9 cellular contexts compared by ENCODE assay signal in the genomic region with DNA sequence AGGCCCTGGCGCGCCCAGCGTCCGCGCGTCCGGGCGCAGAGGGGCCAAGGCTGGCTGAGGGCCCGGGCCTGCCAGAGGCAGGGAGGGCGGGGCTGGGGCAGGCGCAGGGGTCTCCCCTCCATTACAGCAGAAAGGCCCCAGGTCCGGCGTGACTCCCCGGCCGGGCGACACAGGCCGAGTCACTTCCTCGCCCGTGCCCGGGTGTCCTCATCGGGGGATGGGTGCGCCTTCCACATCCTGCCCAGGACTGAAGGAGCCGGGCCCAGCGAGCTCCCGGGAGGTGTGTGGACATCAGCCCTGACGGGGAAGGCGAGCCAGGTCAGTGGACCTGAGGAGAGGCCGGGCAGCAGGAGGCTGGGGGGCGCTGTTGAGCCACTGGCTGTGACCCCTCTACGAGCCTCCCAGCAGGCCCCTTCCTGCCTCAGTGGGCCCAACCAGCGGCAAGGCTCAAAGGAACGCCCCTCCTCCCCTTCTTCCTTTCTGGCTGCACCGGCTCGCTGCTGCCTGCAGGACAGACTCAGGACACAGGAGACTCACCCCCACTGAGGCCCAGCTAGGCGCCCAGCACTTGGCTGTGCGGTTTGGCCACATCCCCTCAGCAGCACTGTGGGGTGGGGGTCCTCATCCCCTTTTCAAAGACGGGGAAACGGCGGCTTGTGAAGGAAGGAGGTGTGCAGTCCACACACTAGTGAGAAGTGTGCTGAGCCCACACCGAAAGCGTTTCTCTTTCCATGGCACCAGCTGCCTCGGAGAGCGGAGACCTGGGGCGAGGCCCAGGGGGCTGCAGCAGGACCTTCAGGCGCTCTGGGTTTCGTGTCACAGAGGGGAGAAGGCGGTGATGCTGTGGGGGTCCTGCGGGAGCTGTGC. TPM values are rescaled to one million over a fixed set of nuclear protein-coding genes. Genes with fewer than 3 reads are reported as not detected.
DNase-seq lines count a peak whose midpoint lies in the region; ATAC-seq and TF ChIP-seq lines count a peak whose summit lies in the region.
"Had no signal": no experiment of that assay in that cellular context is flagged by ENCODE, and none has a peak within 500 bp of the region (broad histone marks: within the 10 kb centered on the region; RNA-seq: fewer than 3 reads in every experiment).

No MANE protein-coding gene starts in this region.

- H3K9me3 ChIP-seq in OCI-LY7 (ENCODE audit: low read length) (no peaks in the 10 kb centered on the region), parathyroid adenoma (ENCODE audit: control insufficient read depth, low read length) (no peaks in the 10 kb centered on the region)

- peaks cover 7% of the 10 kb centered on the region for H3K4me1 ChIP-seq in OCI-LY7 (ENCODE audit: insufficient read depth, low read length, poor library complexity, severe bottlenecking)
- H3K4me1 ChIP-seq in parathyroid adenoma = peaks cover 52% of the 10 kb centered on the region

- DNase-seq in ELF-1 (ENCODE audit: low read depth, low spot score) (peak; percentile 69), OCI-LY7 (ENCODE audit: low spot score) (no peak), foreskin fibroblast (peak in 1 of 2 donors; percentile 48), H4 (ENCODE audit: low spot score) (no peak), nucleus accumbens (lab: John Stamatoyannopoulos, UW) (no peak)

- H3K36me3 ChIP-seq in OCI-LY7 (ENCODE audit: insufficient read depth, low read length) (no peaks in the 10 kb centered on the region), parathyroid adenoma (ENCODE audit: control insufficient read depth, insufficient read depth, low read length) (no peaks in the 10 kb centered on the region)

- no peak overlapping the region for H3K4me3 ChIP-seq in OCI-LY7 (ENCODE audit: low read depth, low read length, poor library complexity, severe bottlenecking)
- peak overlapping the region; percentile 52 to 56 for H3K4me3 ChIP-seq in foreskin fibroblast (ENCODE audit: low read depth in 1 of 2, low read length in 2 of 2)
- peak overlapping the region; percentile 83 for H3K4me3 ChIP-seq in parathyroid adenoma (ENCODE audit: low read depth, low read length)

- H3K27ac ChIP-seq in OCI-LY7 (ENCODE audit: low read depth, low read length, poor library complexity, severe bottlenecking) (no peak overlapping the region), parathyroid adenoma (peak overlapping the region; percentile 89)

- H3K27me3 ChIP-seq in parathyroid adenoma (ENCODE audit: control insufficient read depth, insufficient read depth, low read length) = no peaks in the 10 kb centered on the region

- intact Hi-C loops in OCI-LY7 (cut with micrococcal nuclease; ENCODE audit: unreplicated experiment) = no loop called here

- ATAC-seq in GM21367 (IDR thresholded peaks at IDR 0.05; ENCODE audit: unreplicated experiment) (no peak), GM21576 (IDR thresholded peaks at IDR 0.05; ENCODE audit: unreplicated experiment) (no peak)

- CTCF ChIA-PET in OCI-LY7 (lab: Charles Lee; ENCODE audit: unreplicated experiment) = no interaction called here

- POLR2A ChIA-PET in OCI-LY7 (lab: Charles Lee) = no interaction called here

- no peaks in the 10 kb centered on the region for H3K9me2 ChIP-seq in OCI-LY7 (ENCODE audit: insufficient read depth, low read length)

- no TSS peak for BruUV-seq in OCI-LY7 (replicated peaks; lab: Mats Ljungman, UMichigan)

- H3K4me2 ChIP-seq in OCI-LY7 (ENCODE audit: low read length) (no peak overlapping the region), parathyroid adenoma (ENCODE audit: low read length) (peak overlapping the region; percentile 99)

- no peak overlapping the region for H2AFZ ChIP-seq in OCI-LY7 (ENCODE audit: low read length)
- peak overlapping the region; percentile 73 for H2AFZ ChIP-seq in parathyroid adenoma

- no peaks in the 10 kb centered on the region for H4K20me1 ChIP-seq in OCI-LY7 (ENCODE audit: insufficient read depth, low read length)

- peak; percentile 36; the same call in 1 of the 2 replicates for TF ChIP-seq CTCF in OCI-LY7 (conservative IDR thresholded peaks at IDR 0.05; ENCODE audit: low read length)
- peak; percentile 29 for TF ChIP-seq CTCF in foreskin fibroblast (IDR thresholded peaks at IDR 0.05; ENCODE audit: low read depth, low read length)
- peak; percentile 49 for TF ChIP-seq CTCF in parathyroid adenoma (IDR thresholded peaks at IDR 0.05)

- H3K79me2 ChIP-seq in OCI-LY7 (ENCODE audit: insufficient read depth, low read depth, low read length) (no peaks in the 10 kb centered on the region), parathyroid adenoma (peaks cover 3% of the 10 kb centered on the region)

- peak overlapping the region; percentile 92 for H3K9ac ChIP-seq in parathyroid adenoma

RNA-seq across cellular contexts. Expression of gene TNFAIP2, which starts 0.6 kb away (rescaled TPM):
- total RNA-seq in OCI-LY7 (2014; rRNA removed; shearing (Covaris generic)) = not detected in 2 replicates
- not detected in 2 replicates for total RNA-seq in OCI-LY7 (2022)
- total RNA-seq in H4 (2014; rRNA removed; shearing (Covaris generic)) = 0.41 and 5.3 TPM in 2 replicates
- total RNA-seq: SK-MEL-5 had no signal

RNA-seq across cellular contexts. Expression of gene EXOC3L4, which starts 29.3 kb away (rescaled TPM):
- total RNA-seq in OCI-LY7 (2014; rRNA removed; shearing (Covaris generic)) = not detected in 2 replicates
- total RNA-seq in OCI-LY7 (2022) = not detected in 2 replicates
- total RNA-seq in H4 (2014; rRNA removed; shearing (Covaris generic)) = not detected in 2 replicates
- total RNA-seq: SK-MEL-5 had no signal

RNA-seq across cellular contexts. Expression of gene LBHD2, which starts 39.9 kb away (rescaled TPM):
- total RNA-seq in OCI-LY7 (2014; rRNA removed; shearing (Covaris generic)) = not detected in 2 replicates
- not detected in 2 replicates for total RNA-seq in OCI-LY7 (2022)
- not detected in 2 replicates for total RNA-seq in H4 (2014; rRNA removed; shearing (Covaris generic))
- total RNA-seq: SK-MEL-5 had no signal
